10 cellular contexts compared by ENCODE assay signal in the genomic region with DNA sequence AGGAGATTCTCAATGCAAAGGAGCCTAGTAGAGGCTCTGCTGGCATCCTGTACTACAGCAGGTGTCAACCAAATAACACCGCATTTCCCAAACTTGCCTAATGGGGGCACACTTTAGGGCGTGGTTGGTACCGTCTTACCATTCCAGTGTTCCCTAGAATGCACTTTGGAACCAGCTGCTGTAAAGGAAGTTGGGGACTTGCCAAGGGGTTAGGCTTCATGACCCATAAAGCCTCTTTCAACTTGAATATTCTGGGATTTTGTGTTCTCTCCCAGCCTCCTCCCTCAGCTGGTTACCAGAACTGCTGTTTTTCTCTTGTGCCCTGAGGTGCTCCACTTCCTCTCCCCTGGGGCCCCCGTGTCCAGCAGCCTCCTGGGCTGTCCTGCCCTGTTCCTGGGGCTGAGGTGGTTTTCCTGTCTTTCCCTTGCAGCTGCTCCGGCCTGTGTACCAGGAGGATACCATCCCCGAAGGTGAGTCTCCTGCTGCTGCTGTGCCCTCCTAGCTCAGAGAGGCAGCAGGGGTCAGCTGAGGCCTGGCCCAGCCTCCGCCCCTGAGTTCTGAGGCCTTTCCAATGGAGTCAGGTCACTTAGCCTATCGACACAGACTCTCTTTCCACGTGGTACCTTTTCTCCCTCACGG. TPM values are rescaled to one million over a fixed set of nuclear protein-coding genes. Genes with fewer than 3 reads are reported as not detected.
DNase-seq lines count a peak whose midpoint lies in the region; ATAC-seq and TF ChIP-seq lines count a peak whose summit lies in the region.
"Had no signal": no experiment of that assay in that cellular context is flagged by ENCODE, and none has a peak within 500 bp of the region (broad histone marks: within the 10 kb centered on the region; RNA-seq: fewer than 3 reads in every experiment).

No MANE protein-coding gene starts in this region.

- H3K36me3 Mint-ChIP-seq in neural progenitor cell: peaks cover 12% of the 10 kb centered on the region
- H3K36me3 Mint-ChIP-seq: immature natural killer cell had no signal

- H3K27me3 ChIP-seq in neural progenitor cell (no peaks in the 10 kb centered on the region), upper lobe of left lung (no peaks in the 10 kb centered on the region)
- H3K27me3 ChIP-seq: upper lobe of right lung had no signal

- H3K27me3 Mint-ChIP-seq in neural progenitor cell (ENCODE audit: insufficient read depth, low read depth): peaks cover 6% of the 10 kb centered on the region

- TF ChIP-seq EP300 in upper lobe of left lung (IDR thresholded peaks at IDR 0.05): no peak

- H3K4me3 ChIP-seq in neural progenitor cell (no peak overlapping the region), upper lobe of left lung (no peak overlapping the region)
- H3K4me3 ChIP-seq: upper lobe of right lung had no signal

- no peak overlapping the region for H3K4me2 ChIP-seq in neural progenitor cell

- H3K36me3 ChIP-seq in neural progenitor cell: no peaks in the 10 kb centered on the region
- H3K36me3 ChIP-seq in upper lobe of left lung: peaks cover 0 to 12% (median 4%) of the 10 kb centered on the region in 4 donors

- 77 to 80% methylated on average over 10 of the region's 10 CpGs for WGBS in upper lobe of left lung, 2 donors

- H3K9me3 Mint-ChIP-seq in neural progenitor cell: no peaks in the 10 kb centered on the region
- H3K9me3 Mint-ChIP-seq: immature natural killer cell had no signal

- peak overlapping the region; percentile 19 for H3K4me3 Mint-ChIP-seq in neural progenitor cell
- H3K4me3 Mint-ChIP-seq: immature natural killer cell had no signal

- no peak overlapping the region for H2AFZ ChIP-seq in neural progenitor cell (replicated peaks)

- TF ChIP-seq POLR2A in upper lobe of left lung (IDR thresholded peaks at IDR 0.05): no peak

- DNase-seq in NCI-H2029 (lab: John Stamatoyannopoulos, UW): peak; percentile 16
- DNase-seq in NCI-H2029 treated with DMSO at 0.1 percent for 48 hours (lab: John Stamatoyannopoulos, UW): no peak
- DNase-seq in KBM-7: peak; percentile 16
- DNase-seq in dermis blood vessel endothelial cell: peak; percentile 53
- DNase-seq in neural progenitor cell (ENCODE audit: low spot score): no peak
- no peak for DNase-seq in upper lobe of left lung
- DNase-seq: immature natural killer cell, upper lobe of right lung had no signal

- H4K20me1 ChIP-seq in neural progenitor cell (ENCODE audit: low read depth): peaks cover 35% of the 10 kb centered on the region

- no peaks in the 10 kb centered on the region for H3K9me3 ChIP-seq in neural progenitor cell (ENCODE audit: low read depth)
- no peaks in the 10 kb centered on the region for H3K9me3 ChIP-seq in upper lobe of left lung
- H3K9me3 ChIP-seq: upper lobe of right lung had no signal

- H3K27ac ChIP-seq in neural progenitor cell: no peak overlapping the region
- peak overlapping the region in 1 of 4 donors; percentile 42 for H3K27ac ChIP-seq in upper lobe of left lung
- H3K27ac ChIP-seq: upper lobe of right lung had no signal

- no peaks in the 10 kb centered on the region for H3K79me2 ChIP-seq in neural progenitor cell (ENCODE audit: low read depth)

- TF ChIP-seq CTCF in neural progenitor cell (IDR thresholded peaks at IDR 0.05) (peak; percentile 41), upper lobe of left lung (IDR thresholded peaks at IDR 0.05) (no peak)

- H3F3A ChIP-seq in neural progenitor cell (ENCODE audit: low read depth): peaks cover 26% of the 10 kb centered on the region

- H3K4me1 ChIP-seq in neural progenitor cell (peaks cover 34% of the 10 kb centered on the region), upper lobe of left lung (peaks cover 6 to 39% (median 26%) of the 10 kb centered on the region in 4 donors)

- in situ Hi-C loops in KBM-7 (cut with MboI; ENCODE audit: low pct_unique_long_range_greater_than_20kb, low sequenced_read_pairs): no loop called here

- H3K9ac ChIP-seq in neural progenitor cell: no peak overlapping the region

- H3K27ac Mint-ChIP-seq in neural progenitor cell: peak overlapping the region; percentile 86

- ATAC-seq in GM19324 (IDR thresholded peaks at IDR 0.05; ENCODE audit: low FRiP score, unreplicated experiment): no peak
- no peak for ATAC-seq in upper lobe of left lung (ENCODE audit: low FRiP score in 2 of 2)
- no peak for ATAC-seq in GM18907 (IDR thresholded peaks at IDR 0.05; ENCODE audit: unreplicated experiment)
- ATAC-seq: upper lobe of right lung had no signal

- peaks cover 92% of the 10 kb centered on the region for H3K4me1 Mint-ChIP-seq in neural progenitor cell

RNA-seq across cellular contexts. Expression of a gene that starts 44.7 kb away (rescaled TPM):
- total RNA-seq in dermis blood vessel endothelial cell: 294 and 415 TPM in 2 replicates
- total RNA-seq in neural progenitor cell (ENCODE audit: low replicate concordance): 30.3 and 39.9 TPM in 2 replicates
- total RNA-seq in upper lobe of left lung: 10 to 100 TPM; 60.3 to 93.2 (median 72.6) TPM

Comparison
In these comparisons a context has a peak if more than half of its experiments do, and no peak if none do; other contexts are left out.
1. DNase-seq: peak in NCI-H2029 (single experiment), KBM-7 (single experiment) and dermis blood vessel endothelial cell (single experiment); none in NCI-H2029 treated with DMSO at 0.1 percent for 48 hours (single experiment), neural progenitor cell (single experiment) and upper lobe of left lung (0 of 2).